Comparison of ENCODE assay signal across 8 cellular contexts in genomic region chr12:92784795-92785562, GRCh38.
DNase-seq lines count a peak whose midpoint lies in the region; ATAC-seq and FAIRE-seq lines count a peak whose summit lies in the region.

No MANE protein-coding gene starts in this region.

- H3K4me1 ChIP-seq in small intestine (ENCODE audit: control insufficient read depth in 2 of 2, insufficient read depth in 1 of 2, low read depth in 1 of 2, low read length in 1 of 2), result no peaks in the 10 kb centered on the region

- WGBS in small intestine, 3 donors, result 68 to 76% (median 72%) methylated on average over 1 of the region's 1 CpG

- H3K27ac ChIP-seq in small intestine (ENCODE audit: low read depth in 1 of 2, low read length in 1 of 2), result no peak overlapping the region

- H3K27me3 ChIP-seq in small intestine (ENCODE audit: control insufficient read depth in 2 of 2, insufficient read depth in 2 of 2, low read length in 2 of 2), result no peaks in the 10 kb centered on the region

- peak; percentile 53 for FAIRE-seq in small intestine (lab: Jason Lieb, UNC)

- no peak overlapping the region for H3K4me3 ChIP-seq in small intestine (ENCODE audit: low read depth in 1 of 2, low read length in 2 of 2)

- H3K9me3 ChIP-seq in small intestine (ENCODE audit: control insufficient read depth, low read depth), result no peaks in the 10 kb centered on the region

- peaks cover 0 to 2% of the 10 kb centered on the region in 2 donors for H3K36me3 ChIP-seq in small intestine (ENCODE audit: control insufficient read depth in 2 of 2, insufficient read depth in 2 of 2, low read length in 2 of 2)

- DNase-seq in stimulated activated CD4-positive, alpha-beta T cell treated with anti-CD3 and anti-CD28 coated beads, Interleukin-2, amount 100 ng/mL, for 4 hours (ENCODE audit: low read depth), result peak; percentile 11
- DNase-seq in stimulated activated CD4-positive, alpha-beta T cell treated with anti-CD3 and anti-CD28 coated beads, Interleukin-4, amount 100 ng/mL, for 4 hours, result no peak
- DNase-seq in HT-29 (ENCODE audit: low spot score) (peak; percentile 91), NCI-H774 (lab: John Stamatoyannopoulos, UW) (peak; percentile 74), amniotic epithelial cell (ENCODE audit: low read depth) (peak; percentile 83), hepatic stellate cell (ENCODE audit: low spot score) (peak; percentile 4), small intestine (peak; percentile 78)

- ATAC-seq in GM21717 (IDR thresholded peaks at IDR 0.05; ENCODE audit: unreplicated experiment), result peak; percentile 96

Comparison
In these comparisons a context has a peak if more than half of its experiments do, and no peak if none do; other contexts are left out.
1. DNase-seq: peak in stimulated activated CD4-positive, alpha-beta T cell treated with anti-CD3 and anti-CD28 coated beads, Interleukin-2, amount 100 ng/mL, for 4 hours (single experiment), HT-29 (single experiment), NCI-H774 (single experiment), amniotic epithelial cell (single experiment), hepatic stellate cell (single experiment) and small intestine (single experiment); none in stimulated activated CD4-positive, alpha-beta T cell treated with anti-CD3 and anti-CD28 coated beads, Interleukin-4, amount 100 ng/mL, for 4 hours (0 of 2).